In genomic region chr17:81512560-81512983, GRCh38 we compare ENCODE assay signal across 8 cellular contexts. TPM values are rescaled to one million over a fixed set of nuclear protein-coding genes. Genes with fewer than 3 reads are reported as not detected.
DNase-seq lines count a peak whose midpoint lies in the region; ATAC-seq and TF ChIP-seq lines count a peak whose summit lies in the region.

Gene ACTG1 (minus strand): TSS chr17:81512799. CDS start chr17:81512354, 445 bp downstream.

- no peaks in the 10 kb centered on the region for H3K27me3 Mint-ChIP-seq in T-helper 1 cell treated with Interleukin-12 subunit alpha and Interleukin-12 subunit beta and Interleukin-4 antibody, amounts not matched to agents 30 μg/mL and 1 μg/mL, for 36 hours (ENCODE audit: low read depth)
- H3K27me3 Mint-ChIP-seq in type B pancreatic cell: peaks cover 32% of the 10 kb centered on the region

- intact Hi-C loops in heart right ventricle (cut with DNase I): loop anchor here in 1 of 10 donors (2.0 kb wide), 1 partner anchor 118 kb away; the partner anchor contains the start of gene BAHCC1
- intact Hi-C loops in posterior vena cava (cut with DNase I): no loop called here

- H3K36me3 ChIP-seq in heart right ventricle: peaks cover 8 to 47% (median 34%) of the 10 kb centered on the region in 9 donors

- DNase-seq in GDM1 (lab: John Stamatoyannopoulos, UW): peak; percentile 89
- peak; percentile 88 for DNase-seq in NCI-H1436 treated with DMSO at 0.1 percent for 48 hours (lab: John Stamatoyannopoulos, UW)
- peak; percentile 87 for DNase-seq in amniotic epithelial cell (ENCODE audit: low read depth)
- DNase-seq in heart right ventricle: peak; percentile 93
- peak; percentile 98 for DNase-seq in posterior vena cava (ENCODE audit: low spot score)
- peak; percentile 96 for DNase-seq in type B pancreatic cell (ENCODE audit: extremely low spot score, unreplicated experiment)

- no peaks in the 10 kb centered on the region for H3K27me3 ChIP-seq in heart right ventricle

- H3K36me3 Mint-ChIP-seq in T-helper 1 cell treated with Interleukin-12 subunit alpha and Interleukin-12 subunit beta and Interleukin-4 antibody, amounts not matched to agents 30 μg/mL and 1 μg/mL, for 36 hours (ENCODE audit: low read depth): peaks cover 44% of the 10 kb centered on the region
- peaks cover 43% of the 10 kb centered on the region for H3K36me3 Mint-ChIP-seq in type B pancreatic cell

- peak within 1 kb of the TSS; percentile 98 to 100 (median 100) for H3K27ac ChIP-seq in heart right ventricle

- peak within 1 kb of the TSS; percentile 73 to 99 (median 94) for H3K4me3 ChIP-seq in heart right ventricle

- peaks cover 14 to 64% (median 47%) of the 10 kb centered on the region in 9 donors for H3K4me1 ChIP-seq in heart right ventricle

- ATAC-seq in HG02642 (IDR thresholded peaks at IDR 0.05; ENCODE audit: poor library complexity, unreplicated experiment): peak; percentile 56
- ATAC-seq in heart right ventricle: peak; percentile 52 to 80 (median 69)

- H3K4me1 Mint-ChIP-seq in T-helper 1 cell treated with Interleukin-12 subunit alpha and Interleukin-12 subunit beta and Interleukin-4 antibody, amounts not matched to agents 30 μg/mL and 1 μg/mL, for 36 hours (ENCODE audit: low read depth): peaks cover 24% of the 10 kb centered on the region
- peaks cover 22% of the 10 kb centered on the region for H3K4me1 Mint-ChIP-seq in type B pancreatic cell (ENCODE audit: unreplicated experiment)

- TF ChIP-seq CTCF in heart right ventricle (IDR thresholded peaks at IDR 0.05) (no peak), type B pancreatic cell (conservative IDR thresholded peaks at IDR 0.05) (no peak)

- peaks cover 0 to 5% (median 0%) of the 10 kb centered on the region in 11 donors for H3K9me3 ChIP-seq in heart right ventricle

- H3K27ac Mint-ChIP-seq in T-helper 1 cell treated with Interleukin-12 subunit alpha and Interleukin-12 subunit beta and Interleukin-4 antibody, amounts not matched to agents 30 μg/mL and 1 μg/mL, for 36 hours: peak within 1 kb of the TSS; percentile 90
- peak within 1 kb of the TSS; percentile 100 for H3K27ac Mint-ChIP-seq in type B pancreatic cell

- H3K4me3 Mint-ChIP-seq in T-helper 1 cell treated with Interleukin-12 subunit alpha and Interleukin-12 subunit beta and Interleukin-4 antibody, amounts not matched to agents 30 μg/mL and 1 μg/mL, for 36 hours: peak within 1 kb of the TSS; percentile 96
- H3K4me3 Mint-ChIP-seq in type B pancreatic cell: peak within 1 kb of the TSS; percentile 100

- no peaks in the 10 kb centered on the region for H3K9me3 Mint-ChIP-seq in T-helper 1 cell treated with Interleukin-12 subunit alpha and Interleukin-12 subunit beta and Interleukin-4 antibody, amounts not matched to agents 30 μg/mL and 1 μg/mL, for 36 hours
- no peaks in the 10 kb centered on the region for H3K9me3 Mint-ChIP-seq in type B pancreatic cell

- 0% methylated on average over 17 to 60 of the region's 60 CpGs for WGBS in heart right ventricle, 2 donors

RNA-seq across cellular contexts. Expression of gene ACTG1, which starts in this region (rescaled TPM):
- total RNA-seq in heart right ventricle (100 to 1,000 TPM; 298 to 959 (median 345) TPM), posterior vena cava (1,000 to 10,000 TPM; 1,410 to 1,809 TPM), type B pancreatic cell (ENCODE audit: low replicate concordance) (3,089 and 3,451 TPM in 2 replicates)
- 1,000 to 10,000 TPM in 1 of 2 donors, 100 to 1,000 TPM in 1; 290 to 1,180 TPM for polyA plus RNA-seq in heart right ventricle

Comparison
In these comparisons a context has a peak if more than half of its experiments do, and no peak if none do; other contexts are left out.
1. Peak in every context shown above with its lines: DNase-seq, ATAC-seq, H3K4me3 ChIP-seq and H3K27ac ChIP-seq.